8 cellular contexts compared by ENCODE assay signal in the genomic region with DNA sequence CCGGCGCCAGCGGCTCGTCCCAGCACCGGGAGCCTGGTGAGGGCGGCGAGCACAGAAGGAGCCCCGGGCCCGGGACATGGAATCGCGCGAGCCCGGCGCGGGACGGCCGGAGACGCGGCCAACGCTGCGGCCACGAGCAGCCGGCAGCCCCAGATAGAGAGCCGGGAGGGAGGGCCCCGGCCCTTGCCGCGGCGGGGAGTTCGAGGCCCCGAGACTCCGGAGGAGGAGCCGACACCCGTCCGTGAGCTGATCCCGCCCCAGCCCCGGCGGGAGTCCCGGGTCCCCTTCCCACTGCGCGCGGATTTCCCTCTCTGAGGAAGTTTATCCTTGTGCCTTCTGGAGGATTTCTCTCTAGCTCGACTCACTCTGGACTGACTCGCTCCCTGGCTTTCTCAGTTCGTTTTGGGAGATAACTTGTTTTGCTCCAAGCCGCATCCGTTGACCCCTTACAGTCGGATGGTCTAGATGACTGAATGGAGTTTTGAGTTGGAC. TPM values are rescaled to one million over a fixed set of nuclear protein-coding genes. Genes with fewer than 3 reads are reported as not detected.
DNase-seq lines count a peak whose midpoint lies in the region; ATAC-seq and TF ChIP-seq lines count a peak whose summit lies in the region.

No MANE protein-coding gene starts in this region.

- H3K4me1 Mint-ChIP-seq in T-cell: peaks cover 33 to 41% (median 38%) of the 10 kb centered on the region in 3 donors
- H3K4me1 Mint-ChIP-seq in stimulated activated naive CD8-positive, alpha-beta T cell treated with anti-CD3 and anti-CD28 coated beads, Interleukin-15, amount 100 ng/mL, for 72 hours: peaks cover 18% of the 10 kb centered on the region

- peak overlapping the region; percentile 84 to 92 (median 85) for H3K4me3 Mint-ChIP-seq in T-cell
- peak overlapping the region; percentile 93 to 96 for H3K4me3 Mint-ChIP-seq in stimulated activated naive CD8-positive, alpha-beta T cell treated with anti-CD3 and anti-CD28 coated beads, Interleukin-15, amount 100 ng/mL, for 72 hours

- H3K9me3 Mint-ChIP-seq in T-cell: no peaks in the 10 kb centered on the region
- H3K9me3 Mint-ChIP-seq in stimulated activated naive CD8-positive, alpha-beta T cell treated with anti-CD3 and anti-CD28 coated beads, Interleukin-15, amount 100 ng/mL, for 72 hours: no peaks in the 10 kb centered on the region

- peak overlapping the region; percentile 55 to 74 for H3K27ac Mint-ChIP-seq in T-cell
- no peak overlapping the region for H3K27ac Mint-ChIP-seq in stimulated activated naive CD8-positive, alpha-beta T cell treated with anti-CD3 and anti-CD28 coated beads, Interleukin-15, amount 100 ng/mL, for 72 hours

- no peaks in the 10 kb centered on the region for H3K27me3 ChIP-seq in lower lobe of right lung (ENCODE audit: low read depth)

- DNase-seq in activated effector memory CD4-positive, alpha-beta T cell treated with anti-CD3 and anti-CD28 coated beads, Interleukin-2, amount 50 U/mL, for 16 hours: peak; percentile 76
- no peak for DNase-seq in activated effector memory CD4-positive, alpha-beta T cell treated with Interleukin-2 at 50 U/mL for 16 hours
- DNase-seq in T-cell (peak in 7 of 34 experiments; percentile 8 to 32 (median 16)), lower lobe of right lung (peak; percentile 68)
- no peak for DNase-seq in stimulated activated naive CD8-positive, alpha-beta T cell treated with anti-CD3 and anti-CD28 coated beads, Interleukin-15, amount 100 ng/mL, for 72 hours

- no peaks in the 10 kb centered on the region for H3K36me3 ChIP-seq in lower lobe of right lung

- no peaks in the 10 kb centered on the region for H3K9me3 ChIP-seq in lower lobe of right lung

- POLR2A ChIA-PET in T-cell (lab: Charles Lee): no interaction called here

- peaks cover 44 to 59% of the 10 kb centered on the region in 2 donors for H3K27me3 Mint-ChIP-seq in T-cell
- peaks cover 59% of the 10 kb centered on the region for H3K27me3 Mint-ChIP-seq in stimulated activated naive CD8-positive, alpha-beta T cell treated with anti-CD3 and anti-CD28 coated beads, Interleukin-15, amount 100 ng/mL, for 72 hours

- peaks cover 61% of the 10 kb centered on the region for H3K4me1 ChIP-seq in lower lobe of right lung

- peak overlapping the region; percentile 78 for H3K27ac ChIP-seq in cingulate gyrus (ENCODE audit: low read depth, low read length)
- peak overlapping the region; percentile 93 for H3K27ac ChIP-seq in lower lobe of right lung

- TF ChIP-seq CTCF in lower lobe of right lung (IDR thresholded peaks at IDR 0.05): no peak

- CTCF ChIA-PET in T-cell (lab: Charles Lee): no interaction called here

- ATAC-seq in HG03108 (IDR thresholded peaks at IDR 0.05; ENCODE audit: unreplicated experiment) (peak; percentile 31), T-cell (replicated peaks in 1 of 4) (peak in 3 of 4 experiments; percentile 16 to 36 (median 26)), lower lobe of right lung (peak; percentile 63 to 67), HG03457 (IDR thresholded peaks at IDR 0.05; ENCODE audit: unreplicated experiment) (no peak)
- ATAC-seq in stimulated activated naive CD8-positive, alpha-beta T cell treated with anti-CD3 and anti-CD28 coated beads, Interleukin-15, amount 100 ng/mL, for 72 hours: peak; percentile 62

- peak overlapping the region; percentile 91 for H3K4me3 ChIP-seq in lower lobe of right lung

- no peaks in the 10 kb centered on the region for H3K36me3 Mint-ChIP-seq in T-cell

- intact Hi-C loops in lower lobe of right lung (cut with DNase I): no loop called here

RNA-seq across cellular contexts. Expression of a gene that starts 0.5 kb away (rescaled TPM):
- total RNA-seq in T-cell (10 to 100 TPM in 2 of 5 donors, 1 to 10 TPM in 3; 4.8 to 12.8 (median 8.0) TPM), lower lobe of right lung (121 TPM)

RNA-seq across cellular contexts. Expression of a gene that starts 11.6 kb away (rescaled TPM):
- total RNA-seq in T-cell (under 1 TPM in 3 of 5 donors, not detected in 2; 0.39 to 0.73 (median 0.61) TPM), lower lobe of right lung (3.5 TPM)

Comparison
In these comparisons a context has a peak if more than half of its experiments do, and no peak if none do; other contexts are left out.
1. DNase-seq: peak in activated effector memory CD4-positive, alpha-beta T cell treated with anti-CD3 and anti-CD28 coated beads, Interleukin-2, amount 50 U/mL, for 16 hours (single experiment) and lower lobe of right lung (single experiment); none in activated effector memory CD4-positive, alpha-beta T cell treated with Interleukin-2 at 50 U/mL for 16 hours (single experiment) and stimulated activated naive CD8-positive, alpha-beta T cell treated with anti-CD3 and anti-CD28 coated beads, Interleukin-15, amount 100 ng/mL, for 72 hours (0 of 2).
2. H3K27ac Mint-ChIP-seq: peak in T-cell (2 of 2); none in stimulated activated naive CD8-positive, alpha-beta T cell treated with anti-CD3 and anti-CD28 coated beads, Interleukin-15, amount 100 ng/mL, for 72 hours (0 of 2).